ENCODE assay signal across 13 cellular contexts in genomic region chr1:184605941-184606340, GRCh38.
"Had no signal": no experiment of that assay in that cellular context is flagged by ENCODE, and none has a peak within 500 bp of the region (broad histone marks: within the 10 kb centered on the region; RNA-seq: fewer than 3 reads in every experiment).

No MANE protein-coding gene starts in this region.

- H3K36me3 Mint-ChIP-seq: T-cell had no signal

- H3K27me3 ChIP-seq: ascending aorta, cardiac muscle cell, thyroid gland had no signal

- H3K27ac ChIP-seq: cardiac muscle cell, thyroid gland, VCaP had no signal

- H3K4me3 Mint-ChIP-seq: activated CD8-positive, alpha-beta T cell treated with anti-CD3 and anti-CD28 coated beads for 36 hours; nephron; stimulated activated naive CD8-positive, alpha-beta T cell treated with anti-CD3 and anti-CD28 coated beads, Interleukin-15, amount 100 ng/mL, for 72 hours; T-cell had no signal

- H3K36me3 ChIP-seq: ascending aorta, cardiac muscle cell, thyroid gland had no signal

- H3K9me3 Mint-ChIP-seq: activated CD8-positive, alpha-beta T cell treated with anti-CD3 and anti-CD28 coated beads for 36 hours; nephron; stimulated activated naive CD8-positive, alpha-beta T cell treated with anti-CD3 and anti-CD28 coated beads, Interleukin-15, amount 100 ng/mL, for 72 hours; T-cell had no signal

- H3K4me1 ChIP-seq: ascending aorta had no signal

- H3K9me3 ChIP-seq: ascending aorta, thyroid gland had no signal

- H3K4me3 ChIP-seq: ascending aorta, cardiac muscle cell, thyroid gland had no signal

- H3K27ac Mint-ChIP-seq: activated CD8-positive, alpha-beta T cell treated with anti-CD3 and anti-CD28 coated beads for 36 hours; nephron; stimulated activated naive CD8-positive, alpha-beta T cell treated with anti-CD3 and anti-CD28 coated beads, Interleukin-15, amount 100 ng/mL, for 72 hours; T-cell had no signal

- ATAC-seq: activated CD8-positive, alpha-beta T cell treated with anti-CD3 and anti-CD28 coated beads for 36 hours; stimulated activated naive CD8-positive, alpha-beta T cell treated with anti-CD3 and anti-CD28 coated beads, Interleukin-15, amount 100 ng/mL, for 72 hours; T-cell had no signal

- DNase-seq: activated CD4-positive, alpha-beta T cell treated with anti-CD3 and anti-CD28 coated beads for 4 hours; activated CD8-positive, alpha-beta memory T cell treated with anti-CD3 and anti-CD28 coated beads, Interleukin-2, amount 50 U/mL, for 48 hours; activated CD8-positive, alpha-beta T cell treated with anti-CD3 and anti-CD28 coated beads for 36 hours; kidney glomerular epithelial cell; stimulated activated CD4-positive, alpha-beta T cell treated with anti-CD3 and anti-CD28 coated beads, Interleukin-4, amount 100 ng/mL, for 4 hours; stimulated activated naive CD8-positive, alpha-beta T cell treated with anti-CD3 and anti-CD28 coated beads, Interleukin-15, amount 100 ng/mL, for 72 hours; T-cell; T1000; thyroid gland had no signal

- H3K4me1 Mint-ChIP-seq: stimulated activated naive CD8-positive, alpha-beta T cell treated with anti-CD3 and anti-CD28 coated beads, Interleukin-15, amount 100 ng/mL, for 72 hours; T-cell had no signal

- H3K27me3 Mint-ChIP-seq: activated CD8-positive, alpha-beta T cell treated with anti-CD3 and anti-CD28 coated beads for 36 hours; stimulated activated naive CD8-positive, alpha-beta T cell treated with anti-CD3 and anti-CD28 coated beads, Interleukin-15, amount 100 ng/mL, for 72 hours; T-cell had no signal
